Comparison of ENCODE assay signal across 11 cellular contexts in the genomic region with DNA sequence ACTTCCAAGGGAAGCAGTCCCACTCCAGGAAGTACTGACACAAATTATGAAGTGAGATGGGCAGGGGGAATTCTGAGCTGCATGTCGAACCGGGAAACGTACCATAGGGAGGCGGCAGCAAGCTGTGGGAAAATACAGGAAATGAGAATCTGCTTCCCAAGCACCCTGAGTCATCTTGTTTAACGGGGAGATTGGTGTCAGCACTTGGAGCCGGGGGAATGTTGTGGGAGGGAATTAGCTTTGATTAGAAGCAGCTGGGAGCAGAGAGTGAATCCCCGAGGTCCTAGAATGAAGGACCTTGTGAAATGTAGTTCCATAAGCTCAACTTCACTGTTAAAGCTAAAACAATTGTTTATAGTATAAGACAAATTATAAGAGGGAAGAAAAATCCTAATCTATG.
DNase-seq lines count a peak whose midpoint lies in the region; TF ChIP-seq lines count a peak whose summit lies in the region.
"Had no signal": no experiment of that assay in that cellular context is flagged by ENCODE, and none has a peak within 500 bp of the region (broad histone marks: within the 10 kb centered on the region; RNA-seq: fewer than 3 reads in every experiment).

No MANE protein-coding gene starts in this region.

- H3K27me3 Mint-ChIP-seq in osteocyte (ENCODE audit: unreplicated experiment) = no peaks in the 10 kb centered on the region
- H3K27me3 Mint-ChIP-seq in activated T-helper 1 cell treated with anti-CD3 and anti-CD28 coated beads, Interleukin-12 subunit alpha, Interleukin-12 subunit beta, Interleukin-2, Interleukin-4 antibody, amounts not matched to agents 30 ng/mL and 10 ng/mL and 1 ng/mL, durations not matched to agents 14 hours and 24 hours and 36 hours (ENCODE audit: insufficient read depth) = peaks cover 26% of the 10 kb centered on the region

- in situ Hi-C loops in Caki2 (cut with HindIII; ENCODE audit: low pct_unique_long_range_greater_than_20kb, low sequenced_read_pairs) = no loop called here

- DNase-seq in Caki2 (ENCODE audit: low read depth) (peak; percentile 71), SW 1271 (lab: John Stamatoyannopoulos, UW) (peak; percentile 65 to 88), fibroblast of villous mesenchyme (ENCODE audit: low read depth) (peak; percentile 99), osteocyte (ENCODE audit: extremely low spot score, unreplicated experiment) (no peak), NCI-H1417 (lab: John Stamatoyannopoulos, UW) (no peak), NCI-H2227 treated with DMSO at 0.1 percent for 48 hours (lab: John Stamatoyannopoulos, UW) (no peak)
- DNase-seq in activated T-helper 1 cell treated with anti-CD3 and anti-CD28 coated beads, Interleukin-12 subunit alpha, Interleukin-12 subunit beta, Interleukin-2, Interleukin-4 antibody, amounts not matched to agents 30 ng/mL and 10 ng/mL and 1 ng/mL, durations not matched to agents 14 hours and 24 hours and 36 hours (ENCODE audit: low spot score) = no peak
- no peak for DNase-seq in stimulated activated CD4-positive, alpha-beta T cell treated with anti-CD3 and anti-CD28 coated beads, Interleukin-12 subunit alpha, Interleukin-12 subunit beta, amount 100 ng/mL, for 4 hours
- DNase-seq: DMS53 had no signal

- TF ChIP-seq CTCF in fibroblast of villous mesenchyme (IDR thresholded peaks at IDR 0.05; ENCODE audit: insufficient read depth, low read depth, low read length) (peak; percentile 51), osteocyte (IDR thresholded peaks at IDR 0.05) (peak; percentile 49)

- peak overlapping the region; percentile 41 for H3K4me3 Mint-ChIP-seq in osteocyte (ENCODE audit: unreplicated experiment)
- H3K4me3 Mint-ChIP-seq in activated T-helper 1 cell treated with anti-CD3 and anti-CD28 coated beads, Interleukin-12 subunit alpha, Interleukin-12 subunit beta, Interleukin-2, Interleukin-4 antibody, amounts not matched to agents 30 ng/mL and 10 ng/mL and 1 ng/mL, durations not matched to agents 14 hours and 24 hours and 36 hours = no peak overlapping the region
- H3K4me3 Mint-ChIP-seq: activated naive CD8-positive, alpha-beta T cell; T-helper 2 cell treated with Interferon-gamma antibody and Interleukin-4, amounts not matched to agents 5 μg/mL and 100 μg/mL, for 36 hours had no signal

- peak overlapping the region; percentile 65 for H3K27ac Mint-ChIP-seq in osteocyte (ENCODE audit: unreplicated experiment)
- no peak overlapping the region for H3K27ac Mint-ChIP-seq in activated T-helper 1 cell treated with anti-CD3 and anti-CD28 coated beads, Interleukin-12 subunit alpha, Interleukin-12 subunit beta, Interleukin-2, Interleukin-4 antibody, amounts not matched to agents 30 ng/mL and 10 ng/mL and 1 ng/mL, durations not matched to agents 14 hours and 24 hours and 36 hours
- H3K27ac Mint-ChIP-seq: activated naive CD8-positive, alpha-beta T cell; T-helper 2 cell treated with Interferon-gamma antibody and Interleukin-4, amounts not matched to agents 5 μg/mL and 100 μg/mL, for 36 hours had no signal

- no peaks in the 10 kb centered on the region for H3K36me3 Mint-ChIP-seq in osteocyte (ENCODE audit: unreplicated experiment)
- H3K36me3 Mint-ChIP-seq in activated T-helper 1 cell treated with anti-CD3 and anti-CD28 coated beads, Interleukin-12 subunit alpha, Interleukin-12 subunit beta, Interleukin-2, Interleukin-4 antibody, amounts not matched to agents 30 ng/mL and 10 ng/mL and 1 ng/mL, durations not matched to agents 14 hours and 24 hours and 36 hours (ENCODE audit: low read depth) = no peaks in the 10 kb centered on the region
- H3K36me3 Mint-ChIP-seq: activated naive CD8-positive, alpha-beta T cell had no signal

- H3K4me3 ChIP-seq in fibroblast of villous mesenchyme (ENCODE audit: low read depth, low read length) = no peak overlapping the region

- intact Hi-C loops in activated T-helper 1 cell treated with anti-CD3 and anti-CD28 coated beads, Interleukin-12 subunit alpha, Interleukin-12 subunit beta, Interleukin-2, Interleukin-4 antibody, amounts not matched to agents 30 ng/mL and 10 ng/mL and 1 ng/mL, durations not matched to agents 14 hours and 24 hours and 36 hours (cut with micrococcal nuclease) = no loop called here

- peaks cover 19% of the 10 kb centered on the region for H3K4me1 Mint-ChIP-seq in osteocyte (ENCODE audit: unreplicated experiment)
- H3K4me1 Mint-ChIP-seq in activated T-helper 1 cell treated with anti-CD3 and anti-CD28 coated beads, Interleukin-12 subunit alpha, Interleukin-12 subunit beta, Interleukin-2, Interleukin-4 antibody, amounts not matched to agents 30 ng/mL and 10 ng/mL and 1 ng/mL, durations not matched to agents 14 hours and 24 hours and 36 hours (ENCODE audit: low read depth) = no peaks in the 10 kb centered on the region

- no peaks in the 10 kb centered on the region for H3K9me3 Mint-ChIP-seq in osteocyte (ENCODE audit: unreplicated experiment)
- no peaks in the 10 kb centered on the region for H3K9me3 Mint-ChIP-seq in activated T-helper 1 cell treated with anti-CD3 and anti-CD28 coated beads, Interleukin-12 subunit alpha, Interleukin-12 subunit beta, Interleukin-2, Interleukin-4 antibody, amounts not matched to agents 30 ng/mL and 10 ng/mL and 1 ng/mL, durations not matched to agents 14 hours and 24 hours and 36 hours
- H3K9me3 Mint-ChIP-seq: T-helper 2 cell treated with Interferon-gamma antibody and Interleukin-4, amounts not matched to agents 5 μg/mL and 100 μg/mL, for 36 hours had no signal

Comparison
In these comparisons a context has a peak if more than half of its experiments do, and no peak if none do; other contexts are left out.
1. DNase-seq: peak in Caki2 (single experiment), SW 1271 (2 of 2) and fibroblast of villous mesenchyme (single experiment); none in osteocyte (single experiment), activated T-helper 1 cell treated with anti-CD3 and anti-CD28 coated beads, Interleukin-12 subunit alpha, Interleukin-12 subunit beta, Interleukin-2, Interleukin-4 antibody, amounts not matched to agents 30 ng/mL and 10 ng/mL and 1 ng/mL, durations not matched to agents 14 hours and 24 hours and 36 hours (single experiment), stimulated activated CD4-positive, alpha-beta T cell treated with anti-CD3 and anti-CD28 coated beads, Interleukin-12 subunit alpha, Interleukin-12 subunit beta, amount 100 ng/mL, for 4 hours (single experiment), NCI-H1417 (0 of 3) and NCI-H2227 treated with DMSO at 0.1 percent for 48 hours (single experiment).